ENCODE assay signal across 1 cellular context in the genomic region with DNA sequence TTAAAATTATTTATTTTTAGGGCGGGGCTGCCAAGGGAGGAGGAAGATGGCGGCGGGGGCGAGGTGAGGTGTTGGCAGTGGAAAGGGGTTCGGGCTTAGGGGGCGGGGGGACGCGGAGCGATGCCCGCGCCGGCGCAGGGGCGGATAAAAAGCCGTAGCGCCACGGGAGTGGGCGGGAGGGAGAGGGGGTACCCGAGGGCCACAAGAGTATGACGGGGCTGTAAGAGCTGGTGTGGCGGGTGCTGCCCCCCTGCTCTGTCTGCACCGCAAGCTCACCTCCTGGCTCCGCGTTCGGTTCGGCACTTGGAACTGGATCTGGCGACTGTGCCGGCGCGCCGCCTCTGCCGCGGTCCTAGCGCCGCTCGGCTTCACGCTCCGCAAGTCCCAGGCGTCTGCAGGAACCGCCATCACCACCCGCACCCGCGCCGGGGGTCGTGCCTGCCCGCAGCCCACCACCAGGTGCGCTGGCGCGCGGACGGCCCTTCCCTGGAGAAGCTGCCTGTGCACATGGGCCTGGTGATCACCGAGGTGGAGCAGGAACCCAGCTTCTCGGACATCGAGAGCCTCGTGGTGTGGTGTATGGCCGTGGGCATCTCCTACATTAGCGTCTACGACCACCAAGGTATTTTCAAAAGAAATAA.
TF ChIP-seq lines count a peak whose summit lies in the region.

No MANE protein-coding gene starts in this region.

TF ChIP-seq in HepG2, 621 proteins besides CTCF, POLR2A, EP300 and RAD21 (continued from another document):
- TF ChIP-seq GABPB1 (CRISPR knock-in tag; IDR thresholded peaks at IDR 0.05) (peak; percentile 34; the same call in 1 of the 2 replicates), GABPA (IDR thresholded peaks at IDR 0.05; ENCODE audit: low read depth, low read length) (no peak), GABPA (CRISPR knock-in tag; IDR thresholded peaks at IDR 0.05; ENCODE audit: low read depth) (no peak), TARDBP (CRISPR knock-in tag; IDR thresholded peaks at IDR 0.05) (no peak), ZNF337 (CRISPR knock-in tag; IDR thresholded peaks at IDR 0.05; ENCODE audit: borderline replicate concordance, low read depth) (no peak), ZBTB7A (CRISPR knock-in tag; IDR thresholded peaks at IDR 0.05) (0 out of 2 replicates have a peak, but pooled peaks have one; percentile 29), NPAS2 (CRISPR knock-in tag; IDR thresholded peaks at IDR 0.05; ENCODE audit: borderline replicate concordance) (no peak), ZNF549 (CRISPR knock-in tag; IDR thresholded peaks at IDR 0.05) (no peak), NFIC (IDR thresholded peaks at IDR 0.05; ENCODE audit: low read length) (no peak), POGZ (CRISPR knock-in tag; IDR thresholded peaks at IDR 0.05) (0 out of 2 replicates have a peak, but pooled peaks have one; percentile 19), SETDB1 (CRISPR knock-in tag; IDR thresholded peaks at IDR 0.05; ENCODE audit: borderline replicate concordance) (no peak), NFYC (CRISPR knock-in tag; IDR thresholded peaks at IDR 0.05) (no peak), NCOA2 (CRISPR knock-in tag; IDR thresholded peaks at IDR 0.05) (no peak), MIER3 (CRISPR knock-in tag; IDR thresholded peaks at IDR 0.05; ENCODE audit: borderline replicate concordance) (no peak), ZNF143 (CRISPR knock-in tag; IDR thresholded peaks at IDR 0.05) (no peak)
- TF ChIP-seq, protein P1, sequence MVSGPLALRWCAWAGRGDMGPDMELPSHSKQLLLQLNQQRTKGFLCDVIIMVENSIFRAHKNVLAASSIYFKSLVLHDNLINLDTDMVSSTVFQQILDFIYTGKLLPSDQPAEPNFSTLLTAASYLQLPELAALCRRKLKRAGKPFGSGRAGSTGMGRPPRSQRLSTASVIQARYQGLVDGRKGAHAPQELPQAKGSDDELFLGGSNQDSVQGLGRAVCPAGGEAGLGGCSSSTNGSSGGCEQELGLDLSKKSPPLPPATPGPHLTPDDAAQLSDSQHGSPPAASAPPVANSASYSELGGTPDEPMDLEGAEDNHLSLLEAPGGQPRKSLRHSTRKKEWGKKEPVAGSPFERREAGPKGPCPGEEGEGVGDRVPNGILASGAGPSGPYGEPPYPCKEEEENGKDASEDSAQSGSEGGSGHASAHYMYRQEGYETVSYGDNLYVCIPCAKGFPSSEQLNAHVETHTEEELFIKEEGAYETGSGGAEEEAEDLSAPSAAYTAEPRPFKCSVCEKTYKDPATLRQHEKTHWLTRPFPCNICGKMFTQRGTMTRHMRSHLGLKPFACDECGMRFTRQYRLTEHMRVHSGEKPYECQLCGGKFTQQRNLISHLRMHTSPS (CRISPR knock-in tag; IDR thresholded peaks at IDR 0.05; ENCODE audit: low read depth), result no peak
- TF ChIP-seq, protein P2, sequence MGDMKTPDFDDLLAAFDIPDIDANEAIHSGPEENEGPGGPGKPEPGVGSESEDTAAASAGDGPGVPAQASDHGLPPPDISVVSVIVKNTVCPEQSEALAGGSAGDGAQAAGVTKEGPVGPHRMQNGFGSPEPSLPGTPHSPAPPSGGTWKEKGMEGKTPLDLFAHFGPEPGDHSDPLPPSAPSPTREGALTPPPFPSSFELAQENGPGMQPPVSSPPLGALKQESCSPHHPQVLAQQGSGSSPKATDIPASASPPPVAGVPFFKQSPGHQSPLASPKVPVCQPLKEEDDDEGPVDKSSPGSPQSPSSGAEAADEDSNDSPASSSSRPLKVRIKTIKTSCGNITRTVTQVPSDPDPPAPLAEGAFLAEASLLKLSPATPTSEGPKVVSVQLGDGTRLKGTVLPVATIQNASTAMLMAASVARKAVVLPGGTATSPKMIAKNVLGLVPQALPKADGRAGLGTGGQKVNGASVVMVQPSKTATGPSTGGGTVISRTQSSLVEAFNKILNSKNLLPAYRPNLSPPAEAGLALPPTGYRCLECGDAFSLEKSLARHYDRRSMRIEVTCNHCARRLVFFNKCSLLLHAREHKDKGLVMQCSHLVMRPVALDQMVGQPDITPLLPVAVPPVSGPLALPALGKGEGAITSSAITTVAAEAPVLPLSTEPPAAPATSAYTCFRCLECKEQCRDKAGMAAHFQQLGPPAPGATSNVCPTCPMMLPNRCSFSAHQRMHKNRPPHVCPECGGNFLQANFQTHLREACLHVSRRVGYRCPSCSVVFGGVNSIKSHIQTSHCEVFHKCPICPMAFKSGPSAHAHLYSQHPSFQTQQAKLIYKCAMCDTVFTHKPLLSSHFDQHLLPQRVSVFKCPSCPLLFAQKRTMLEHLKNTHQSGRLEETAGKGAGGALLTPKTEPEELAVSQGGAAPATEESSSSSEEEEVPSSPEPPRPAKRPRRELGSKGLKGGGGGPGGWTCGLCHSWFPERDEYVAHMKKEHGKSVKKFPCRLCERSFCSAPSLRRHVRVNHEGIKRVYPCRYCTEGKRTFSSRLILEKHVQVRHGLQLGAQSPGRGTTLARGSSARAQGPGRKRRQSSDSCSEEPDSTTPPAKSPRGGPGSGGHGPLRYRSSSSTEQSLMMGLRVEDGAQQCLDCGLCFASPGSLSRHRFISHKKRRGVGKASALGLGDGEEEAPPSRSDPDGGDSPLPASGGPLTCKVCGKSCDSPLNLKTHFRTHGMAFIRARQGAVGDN (CRISPR knock-in tag; IDR thresholded peaks at IDR 0.05), result peak; percentile 21; the same call in 1 of the 2 replicates
- TF ChIP-seq, protein P3, sequence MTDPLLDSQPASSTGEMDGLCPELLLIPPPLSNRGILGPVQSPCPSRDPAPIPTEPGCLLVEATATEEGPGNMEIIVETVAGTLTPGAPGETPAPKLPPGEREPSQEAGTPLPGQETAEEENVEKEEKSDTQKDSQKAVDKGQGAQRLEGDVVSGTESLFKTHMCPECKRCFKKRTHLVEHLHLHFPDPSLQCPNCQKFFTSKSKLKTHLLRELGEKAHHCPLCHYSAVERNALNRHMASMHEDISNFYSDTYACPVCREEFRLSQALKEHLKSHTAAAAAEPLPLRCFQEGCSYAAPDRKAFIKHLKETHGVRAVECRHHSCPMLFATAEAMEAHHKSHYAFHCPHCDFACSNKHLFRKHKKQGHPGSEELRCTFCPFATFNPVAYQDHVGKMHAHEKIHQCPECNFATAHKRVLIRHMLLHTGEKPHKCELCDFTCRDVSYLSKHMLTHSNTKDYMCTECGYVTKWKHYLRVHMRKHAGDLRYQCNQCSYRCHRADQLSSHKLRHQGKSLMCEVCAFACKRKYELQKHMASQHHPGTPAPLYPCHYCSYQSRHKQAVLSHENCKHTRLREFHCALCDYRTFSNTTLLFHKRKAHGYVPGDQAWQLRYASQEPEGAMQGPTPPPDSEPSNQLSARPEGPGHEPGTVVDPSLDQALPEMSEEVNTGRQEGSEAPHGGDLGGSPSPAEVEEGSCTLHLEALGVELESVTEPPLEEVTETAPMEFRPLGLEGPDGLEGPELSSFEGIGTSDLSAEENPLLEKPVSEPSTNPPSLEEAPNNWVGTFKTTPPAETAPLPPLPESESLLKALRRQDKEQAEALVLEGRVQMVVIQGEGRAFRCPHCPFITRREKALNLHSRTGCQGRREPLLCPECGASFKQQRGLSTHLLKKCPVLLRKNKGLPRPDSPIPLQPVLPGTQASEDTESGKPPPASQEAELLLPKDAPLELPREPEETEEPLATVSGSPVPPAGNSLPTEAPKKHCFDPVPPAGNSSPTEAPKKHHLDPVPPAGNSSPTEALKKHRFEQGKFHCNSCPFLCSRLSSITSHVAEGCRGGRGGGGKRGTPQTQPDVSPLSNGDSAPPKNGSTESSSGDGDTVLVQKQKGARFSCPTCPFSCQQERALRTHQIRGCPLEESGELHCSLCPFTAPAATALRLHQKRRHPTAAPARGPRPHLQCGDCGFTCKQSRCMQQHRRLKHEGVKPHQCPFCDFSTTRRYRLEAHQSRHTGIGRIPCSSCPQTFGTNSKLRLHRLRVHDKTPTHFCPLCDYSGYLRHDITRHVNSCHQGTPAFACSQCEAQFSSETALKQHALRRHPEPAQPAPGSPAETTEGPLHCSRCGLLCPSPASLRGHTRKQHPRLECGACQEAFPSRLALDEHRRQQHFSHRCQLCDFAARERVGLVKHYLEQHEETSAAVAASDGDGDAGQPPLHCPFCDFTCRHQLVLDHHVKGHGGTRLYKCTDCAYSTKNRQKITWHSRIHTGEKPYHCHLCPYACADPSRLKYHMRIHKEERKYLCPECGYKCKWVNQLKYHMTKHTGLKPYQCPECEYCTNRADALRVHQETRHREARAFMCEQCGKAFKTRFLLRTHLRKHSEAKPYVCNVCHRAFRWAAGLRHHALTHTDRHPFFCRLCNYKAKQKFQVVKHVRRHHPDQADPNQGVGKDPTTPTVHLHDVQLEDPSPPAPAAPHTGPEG (CRISPR knock-in tag; IDR thresholded peaks at IDR 0.05), result no peak
